Comparison of ENCODE assay signal across 8 cellular contexts in genomic region chr14:74762917-74763802, GRCh38. TPM values are rescaled to one million over a fixed set of nuclear protein-coding genes. Genes with fewer than 3 reads are reported as not detected.
A peak's percentile ranks its signal among the peaks of the same experiment; 100 is the strongest.
DNase-seq lines count a peak whose midpoint lies in the region; ATAC-seq and TF ChIP-seq lines count a peak whose summit lies in the region.

Gene YLPM1 (plus strand): TSS chr14:74763316. CDS start chr14:74763490, 174 bp downstream.

- intact Hi-C loops in PC-3 (cut with micrococcal nuclease): loop anchor here (2.0 kb wide), 1 partner anchor 50 kb away; the partner anchor contains the start of genes AREL1 and FCF1

- H3K36me3 ChIP-seq in PC-3 (ENCODE audit: low read depth, low read length) (no peaks in the 10 kb centered on the region), mucosa of rectum (ENCODE audit: control insufficient read depth in 2 of 2, insufficient read depth in 2 of 2, low read length in 2 of 2) (no peaks in the 10 kb centered on the region)

- H3K79me2 ChIP-seq in PC-3 (ENCODE audit: low read length): peaks cover 50% of the 10 kb centered on the region

- TF ChIP-seq EP300 in Ishikawa (IDR thresholded peaks at IDR 0.05; ENCODE audit: borderline replicate concordance): 0 out of 2 replicates have a peak, but pooled peaks have one; percentile 24

- H3K9ac ChIP-seq in PC-3 (ENCODE audit: low read length) (peak within 1 kb of the TSS; percentile 94), mucosa of rectum (ENCODE audit: low read depth in 1 of 2, low read length in 2 of 2) (peak within 1 kb of the TSS; percentile 75 to 90)

- peak within 1 kb of the TSS; percentile 89 for H3K4me2 ChIP-seq in PC-3 (ENCODE audit: low read length)

- POLR2A ChIA-PET in PC-3 (lab: Charles Lee; ENCODE audit: unreplicated experiment): no interaction called here

- peak; percentile 90 for ATAC-seq in GM21529 (IDR thresholded peaks at IDR 0.05; ENCODE audit: unreplicated experiment)
- ATAC-seq in PC-3: peak; percentile 91

- H3K9me3 ChIP-seq in PC-3 (ENCODE audit: low read length) (no peaks in the 10 kb centered on the region), mucosa of rectum (ENCODE audit: control insufficient read depth in 2 of 2, low read length in 2 of 2) (no peaks in the 10 kb centered on the region)

- no peaks in the 10 kb centered on the region for H3F3A ChIP-seq in PC-3 (ENCODE audit: low read length, unreplicated experiment)

- BruUV-seq in PC-3 (replicated peaks; lab: Mats Ljungman, UMichigan): no TSS peak

- peak within 1 kb of the TSS; percentile 94 for H2AFZ ChIP-seq in PC-3 (ENCODE audit: low read length)

- peak within 1 kb of the TSS; percentile 41 for H3K27ac ChIP-seq in PC-3 (ENCODE audit: low read length)
- peak within 1 kb of the TSS; percentile 80 to 82 for H3K27ac ChIP-seq in mucosa of rectum (ENCODE audit: low read depth in 2 of 2, low read length in 2 of 2)

- H3K4me1 ChIP-seq in PC-3 (ENCODE audit: insufficient read depth, low read length) (peaks cover 20% of the 10 kb centered on the region), mucosa of rectum (ENCODE audit: control insufficient read depth in 2 of 2, insufficient read depth in 2 of 2, low read length in 2 of 2) (peaks cover 15% of the 10 kb centered on the region in 2 donors)

- TF ChIP-seq CTCF in PC-3 (conservative IDR thresholded peaks at IDR 0.05; ENCODE audit: low read depth, low read length) (peak; percentile 69), epithelial cell of proximal tubule (conservative IDR thresholded peaks at IDR 0.05; ENCODE audit: low read depth, low read length) (peak; percentile 51)

- no peaks in the 10 kb centered on the region for H3K27me3 ChIP-seq in PC-3 (ENCODE audit: low read length)
- no peaks in the 10 kb centered on the region for H3K27me3 ChIP-seq in mucosa of rectum (ENCODE audit: control insufficient read depth in 2 of 2, insufficient read depth in 2 of 2, low read length in 2 of 2)

- H3K4me3 ChIP-seq in PC-3 (ENCODE audit: low read length) (peak within 1 kb of the TSS; percentile 90), epithelial cell of proximal tubule (ENCODE audit: low read depth, low read length) (peak within 1 kb of the TSS; percentile 88), mucosa of rectum (ENCODE audit: low read length in 2 of 2) (peak within 1 kb of the TSS; percentile 83 to 84)

- H3K9me2 ChIP-seq in PC-3 (replicated peaks; ENCODE audit: low read length): no peaks in the 10 kb centered on the region

- DNase-seq in DMS153 (lab: John Stamatoyannopoulos, UW): peak; percentile 96
- DNase-seq in PC-3: peak; percentile 98
- DNase-seq in activated T-cell treated with anti-CD3 and anti-CD28 coated beads, Interleukin-2, amount 50 U/mL, for 1 hour: peak; percentile 91
- peak; percentile 92 for DNase-seq in epithelial cell of proximal tubule (ENCODE audit: low read depth)
- peak; percentile 80 to 83 for DNase-seq in stimulated activated CD8-positive, alpha-beta memory T cell treated with anti-CD3 and anti-CD28 coated beads, Interleukin-7, amount 100 ng/mL, for 1 hour (ENCODE audit: low read depth in 2 of 2)

- H4K20me1 ChIP-seq in PC-3 (ENCODE audit: low read length): peaks cover 34% of the 10 kb centered on the region

- CTCF ChIA-PET in PC-3 (lab: Charles Lee): interaction anchor here (0.7 kb wide), 1 partner anchor 118 kb away, joined by 3 read pairs; no protein-coding TSS in a partner anchor

- TF ChIP-seq RAD21 in Ishikawa (IDR thresholded peaks at IDR 0.05; ENCODE audit: low read depth): no peak

TF ChIP-seq in Ishikawa, 13 proteins besides CTCF, POLR2A, EP300 and RAD21:
- TF ChIP-seq YY1 (IDR thresholded peaks at IDR 0.05; ENCODE audit: low read depth) (peak; percentile 81), REST (IDR thresholded peaks at IDR 0.05; ENCODE audit: low read depth) (no peak), CREB1 (IDR thresholded peaks at IDR 0.05; ENCODE audit: low read depth) (peak; percentile 36; the same call in 1 of the 2 replicates), NFIC (IDR thresholded peaks at IDR 0.05) (peak; percentile 68), TCF12 (IDR thresholded peaks at IDR 0.05; ENCODE audit: low read depth) (0 out of 2 replicates have a peak, but pooled peaks have one; percentile 14), TAF1 (IDR thresholded peaks at IDR 0.05; ENCODE audit: low read depth) (peak; percentile 93), USF1 (IDR thresholded peaks at IDR 0.05) (no peak), MAX (IDR thresholded peaks at IDR 0.05) (peak; percentile 58), TEAD4 (IDR thresholded peaks at IDR 0.05) (0 out of 2 replicates have a peak, but pooled peaks have one; percentile 8), CEBPB (IDR thresholded peaks at IDR 0.05) (no peak), ZBTB7A (IDR thresholded peaks at IDR 0.05; ENCODE audit: low read depth) (peak; percentile 74), EGR1 (IDR thresholded peaks at IDR 0.05) (peak; percentile 62), FOXM1 (IDR thresholded peaks at IDR 0.05; ENCODE audit: borderline replicate concordance, low read depth) (0 out of 2 replicates have a peak, but pooled peaks have one; percentile 14)

RNA-seq across cellular contexts. Expression of gene YLPM1, which starts in this region (rescaled TPM):
- total RNA-seq in PC-3 (2014; rRNA removed) (25.1 and 30.8 TPM in 2 replicates), epithelial cell of proximal tubule (20.3 and 22.5 TPM in 2 replicates)

Comparison
In these comparisons a context has a peak if more than half of its experiments do, and no peak if none do; other contexts are left out.
1. Peak in every context shown above with its lines: DNase-seq, ATAC-seq, H3K4me3 ChIP-seq and H3K27ac ChIP-seq.